ENCODE assay signal across 9 cellular contexts in genomic region chr12:4763549-4763948, GRCh38.
DNase-seq lines count a peak whose midpoint lies in the region; ATAC-seq and TF ChIP-seq lines count a peak whose summit lies in the region.
"Had no signal": no experiment of that assay in that cellular context is flagged by ENCODE, and none has a peak within 500 bp of the region (broad histone marks: within the 10 kb centered on the region; RNA-seq: fewer than 3 reads in every experiment).

No MANE protein-coding gene starts in this region.

- H3K27ac ChIP-seq in RWPE2 (ENCODE audit: poor library complexity, severe bottlenecking) = no peak overlapping the region
- no peak overlapping the region for H3K27ac ChIP-seq in effector memory CD4-positive, alpha-beta T cell (ENCODE audit: insufficient read depth, low read length, poor library complexity, severe bottlenecking)

- H3K36me3 ChIP-seq in RWPE2 (ENCODE audit: low read depth) = no peaks in the 10 kb centered on the region
- no peaks in the 10 kb centered on the region for H3K36me3 ChIP-seq in iPS-15b (ENCODE audit: control insufficient read depth, insufficient read depth, low read length)
- H3K36me3 ChIP-seq in effector memory CD4-positive, alpha-beta T cell (ENCODE audit: control insufficient read depth, insufficient read depth, low read length) = no peaks in the 10 kb centered on the region

- DNase-seq in 8988T = peak; percentile 15
- peak; percentile 60 for DNase-seq in HuH-7 (ENCODE audit: low spot score)
- no peak for DNase-seq in RWPE2 (ENCODE audit: low spot score)
- DNase-seq in RKO (ENCODE audit: low spot score) = no peak
- no peak for DNase-seq in NCI-H2029 (lab: John Stamatoyannopoulos, UW)
- DNase-seq in effector memory CD4-positive, alpha-beta T cell = no peak
- DNase-seq in activated CD4-positive, alpha-beta T cell treated with anti-CD3 and anti-CD28 coated beads for 48 hours = no peak
- DNase-seq: foreskin fibroblast had no signal

- peak; percentile 7 for TF ChIP-seq CTCF in RWPE2 (IDR thresholded peaks at IDR 0.05; ENCODE audit: poor library complexity, severe bottlenecking)

- no peak for ATAC-seq in RWPE2 (ENCODE audit: low read depth)

- H3K4me1 ChIP-seq in RWPE2 (ENCODE audit: insufficient read depth, poor library complexity, severe bottlenecking) (no peaks in the 10 kb centered on the region), iPS-15b (ENCODE audit: control insufficient read depth, insufficient read depth, low read length) (no peaks in the 10 kb centered on the region)
- no peaks in the 10 kb centered on the region for H3K4me1 ChIP-seq in effector memory CD4-positive, alpha-beta T cell (ENCODE audit: control insufficient read depth, insufficient read depth, low read length, poor library complexity, severe bottlenecking)

- H3K9me3 ChIP-seq in RWPE2 (ENCODE audit: severe bottlenecking) = no peaks in the 10 kb centered on the region
- no peaks in the 10 kb centered on the region for H3K9me3 ChIP-seq in iPS-15b (ENCODE audit: control insufficient read depth, insufficient read depth, low read length)
- H3K9me3 ChIP-seq in effector memory CD4-positive, alpha-beta T cell (ENCODE audit: control insufficient read depth, low read length) = no peaks in the 10 kb centered on the region

- H3K27me3 ChIP-seq in RWPE2 (ENCODE audit: insufficient read depth, poor library complexity, severe bottlenecking) (peaks cover 8% of the 10 kb centered on the region), iPS-15b (ENCODE audit: control insufficient read depth, insufficient read depth, low read length) (no peaks in the 10 kb centered on the region)
- H3K27me3 ChIP-seq in effector memory CD4-positive, alpha-beta T cell (replicated peaks; ENCODE audit: control insufficient read depth, insufficient read depth, low read length, poor library complexity, severe bottlenecking) = no peaks in the 10 kb centered on the region

- H3K9ac ChIP-seq in iPS-15b (ENCODE audit: low read depth, low read length) = peak overlapping the region; percentile 50

- H3K4me3 ChIP-seq in RWPE2 (ENCODE audit: severe bottlenecking) = no peak overlapping the region
- H3K4me3 ChIP-seq in iPS-15b (ENCODE audit: low read depth, low read length) = no peak overlapping the region
- no peak overlapping the region for H3K4me3 ChIP-seq in effector memory CD4-positive, alpha-beta T cell (ENCODE audit: insufficient read depth, low read depth, low read length, poor library complexity, severe bottlenecking)

Comparison
In these comparisons a context has a peak if more than half of its experiments do, and no peak if none do; other contexts are left out.
1. DNase-seq: peak in 8988T (single experiment) and HuH-7 (single experiment); none in RWPE2 (single experiment), RKO (single experiment), NCI-H2029 (single experiment), effector memory CD4-positive, alpha-beta T cell (0 of 3) and activated CD4-positive, alpha-beta T cell treated with anti-CD3 and anti-CD28 coated beads for 48 hours (single experiment).